Comparison of ENCODE assay signal across 24 cellular contexts in genomic region chr13:96449920-96450319, GRCh38.
"Had no signal": no experiment of that assay in that cellular context is flagged by ENCODE, and none has a peak within 500 bp of the region (broad histone marks: within the 10 kb centered on the region; RNA-seq: fewer than 3 reads in every experiment).

No MANE protein-coding gene starts in this region.

- ATAC-seq: effector memory CD8-positive, alpha-beta T cell; esophagus mucosa; foreskin keratinocyte; gastrocnemius medialis; gastroesophageal sphincter; heart left ventricle had no signal

- H3K36me3 ChIP-seq: colonic mucosa, esophagus muscularis mucosa, esophagus squamous epithelium, gastrocnemius medialis, gastroesophageal sphincter, heart left ventricle, heart right ventricle had no signal

- H3K27me3 ChIP-seq: colonic mucosa, dorsolateral prefrontal cortex, esophagus muscularis mucosa, esophagus squamous epithelium, foreskin keratinocyte, gastrocnemius medialis, gastroesophageal sphincter, heart left ventricle, heart right ventricle had no signal

- H3K4me3 ChIP-seq: colonic mucosa, coronary artery, dorsolateral prefrontal cortex, esophagus muscularis mucosa, esophagus squamous epithelium, gastrocnemius medialis, gastroesophageal sphincter, heart left ventricle, heart right ventricle had no signal

- DNase-seq: colonic mucosa; cortex of kidney; dermis blood vessel endothelial cell; dorsolateral prefrontal cortex; effector CD4-positive, alpha-beta T cell; effector CD8-positive, alpha-beta T cell; effector memory CD4-positive, alpha-beta T cell; effector memory CD8-positive, alpha-beta T cell; endodermal cell; erythroblast; esophagus squamous epithelium; foreskin fibroblast; foreskin keratinocyte; foreskin melanocyte; gastrocnemius medialis; glutamatergic neuron; head of caudate nucleus; heart left ventricle; heart right ventricle had no signal

- H3K4me1 ChIP-seq: colonic mucosa, esophagus muscularis mucosa, esophagus squamous epithelium, foreskin keratinocyte, gastrocnemius medialis, gastroesophageal sphincter, heart left ventricle, heart right ventricle had no signal

- H3K27ac ChIP-seq: colonic mucosa, coronary artery, dorsolateral prefrontal cortex, epithelial cell of prostate, esophagus muscularis mucosa, esophagus squamous epithelium, foreskin keratinocyte, gastrocnemius medialis, gastroesophageal sphincter, heart left ventricle, heart right ventricle had no signal

- H3K9me3 ChIP-seq: colonic mucosa, esophagus muscularis mucosa, esophagus squamous epithelium, gastrocnemius medialis, gastroesophageal sphincter, heart left ventricle, heart right ventricle had no signal
